ENCODE assay signal across 26 cellular contexts in genomic region chr5:82642313-82642712, GRCh38.
"Had no signal": no experiment of that assay in that cellular context is flagged by ENCODE, and none has a peak within 500 bp of the region (broad histone marks: within the 10 kb centered on the region; RNA-seq: fewer than 3 reads in every experiment).

No MANE protein-coding gene starts in this region.

- H3K36me3 Mint-ChIP-seq: immature natural killer cell, naive B cell, neural progenitor cell had no signal

- H3K27me3 Mint-ChIP-seq: naive B cell had no signal

- H3K4me3 ChIP-seq: esophagus squamous epithelium, gastroesophageal sphincter, lung, neural progenitor cell, ovary, right atrium auricular region, sigmoid colon, skin epidermis, stomach, transverse colon had no signal

- H2AFZ ChIP-seq: neural progenitor cell had no signal

- ATAC-seq: left colon had no signal

- H3K4me1 Mint-ChIP-seq: naive B cell had no signal

- DNase-seq: cortex of kidney; dorsolateral prefrontal cortex; effector CD8-positive, alpha-beta T cell; esophagus squamous epithelium; foreskin fibroblast; glutamatergic neuron; immature natural killer cell; kidney; left colon; left ventricle myocardium superior; mesendoderm; naive B cell; nucleus accumbens; ovary; sigmoid colon; stimulated activated CD4-positive, alpha-beta T cell treated with anti-CD3 and anti-CD28 coated beads, Interleukin-12 subunit alpha, Interleukin-12 subunit beta, amount 100 ng/mL, for 4 hours; stimulated activated naive CD4-positive, alpha-beta T cell; stomach; substantia nigra; transverse colon had no signal

- H3K4me2 ChIP-seq: neural progenitor cell had no signal

- H3K9ac ChIP-seq: neural progenitor cell had no signal

- H3K27ac Mint-ChIP-seq: immature natural killer cell, naive B cell had no signal

- H3K9me3 ChIP-seq: esophagus squamous epithelium, gastroesophageal sphincter, ovary, right atrium auricular region, sigmoid colon, stomach, thoracic aorta, transverse colon had no signal

- H3K27ac ChIP-seq: esophagus squamous epithelium, gastroesophageal sphincter, neural progenitor cell, ovary, sigmoid colon, stomach, transverse colon had no signal

- H3K9me3 Mint-ChIP-seq: immature natural killer cell, naive B cell, neural progenitor cell had no signal

- H3K36me3 ChIP-seq: esophagus squamous epithelium, gastroesophageal sphincter, neural progenitor cell, ovary, right atrium auricular region, sigmoid colon, stomach, thoracic aorta, transverse colon had no signal

- H3K27me3 ChIP-seq: dorsolateral prefrontal cortex, esophagus squamous epithelium, gastroesophageal sphincter, neural progenitor cell, ovary, right atrium auricular region, sigmoid colon, stomach, transverse colon had no signal

- H3K4me3 Mint-ChIP-seq: immature natural killer cell, naive B cell, neural progenitor cell had no signal
